In genomic region chr10:59167512-59167911, GRCh38 we compare ENCODE assay signal across 9 cellular contexts. TPM values are rescaled to one million over a fixed set of nuclear protein-coding genes. Genes with fewer than 3 reads are reported as not detected.
"Had no signal": no experiment of that assay in that cellular context is flagged by ENCODE, and none has a peak within 500 bp of the region (broad histone marks: within the 10 kb centered on the region; RNA-seq: fewer than 3 reads in every experiment).

No MANE protein-coding gene starts in this region.

- FAIRE-seq: G401.6, GM12878, GM12891, GM12892, GM18507, GM19239 had no signal

- ATAC-seq: GM12878 had no signal

- DNase-seq: GDM1, GF-D8 had no signal

- H3K4me3 ChIP-seq: GM12878 had no signal

RNA-seq across cellular contexts. Expression of gene PHYHIPL, which starts 8.9 kb away (rescaled TPM):
- total RNA-seq: G401 had no signal
